Comparison of ENCODE assay signal across 8 cellular contexts in genomic region chr20:33663161-33664084, GRCh38. TPM values are rescaled to one million over a fixed set of nuclear protein-coding genes. Genes with fewer than 3 reads are reported as not detected.
DNase-seq lines count a peak whose midpoint lies in the region; ATAC-seq and TF ChIP-seq lines count a peak whose summit lies in the region.

No MANE protein-coding gene starts in this region.

- peaks cover 12% of the 10 kb centered on the region for H3F3A ChIP-seq in smooth muscle cell (ENCODE audit: low read depth)

- H3K4me2 ChIP-seq in smooth muscle cell, result peak overlapping the region; percentile 96

- ATAC-seq in HG02642 (IDR thresholded peaks at IDR 0.05; ENCODE audit: poor library complexity, unreplicated experiment), result peak; percentile 47
- no peak for ATAC-seq in HG03135 (IDR thresholded peaks at IDR 0.05; ENCODE audit: unreplicated experiment)

- H3K27ac ChIP-seq in breast epithelium (peak overlapping the region; percentile 89 to 90), smooth muscle cell (ENCODE audit: low read depth) (peak overlapping the region; percentile 63)

- no peak for TF ChIP-seq CTCF in GM06990 (IDR thresholded peaks at IDR 0.05; ENCODE audit: insufficient read depth, low read length, poor library complexity, severe bottlenecking)
- no peak for TF ChIP-seq CTCF in WI38 (IDR thresholded peaks at IDR 0.05; ENCODE audit: low read depth, low read length)
- TF ChIP-seq CTCF in breast epithelium (IDR thresholded peaks at IDR 0.05), result no peak
- no peak for TF ChIP-seq CTCF in smooth muscle cell (IDR thresholded peaks at IDR 0.05; ENCODE audit: borderline replicate concordance, insufficient read depth, poor library complexity, severe bottlenecking)

- peak overlapping the region; percentile 66 for H3K9ac ChIP-seq in smooth muscle cell (ENCODE audit: low read depth)

- H3K27me3 ChIP-seq in GM06990 (replicated peaks; ENCODE audit: control insufficient read depth, insufficient read depth, low read length) (no peaks in the 10 kb centered on the region), breast epithelium (no peaks in the 10 kb centered on the region), smooth muscle cell (ENCODE audit: low read depth) (no peaks in the 10 kb centered on the region)

- under 1% methylated on average over 84 of the region's 84 CpGs for WGBS in smooth muscle cell (ENCODE audit: low lambda C conversion rate)

- peaks cover 5% of the 10 kb centered on the region for H3K79me2 ChIP-seq in smooth muscle cell (ENCODE audit: low read depth)

- intact Hi-C loops in breast epithelium (cut with DNase I; ENCODE audit: low total_unique reads), result no loop called here

- H4K20me1 ChIP-seq in smooth muscle cell (ENCODE audit: low read depth), result no peaks in the 10 kb centered on the region

- H3K36me3 ChIP-seq in GM06990 (ENCODE audit: control insufficient read depth, insufficient read depth, low read length) (0 out of 2 replicates have a peak, but pooled peaks cover 2% of the 10 kb centered on the region), breast epithelium (no peaks in the 10 kb centered on the region), smooth muscle cell (ENCODE audit: low read depth) (no peaks in the 10 kb centered on the region)

- H3K4me1 ChIP-seq in breast epithelium (peaks cover 0 to 5% of the 10 kb centered on the region in 2 donors), smooth muscle cell (ENCODE audit: low read depth) (peaks cover 6% of the 10 kb centered on the region)

- H3K4me3 ChIP-seq in GM06990 (replicated peaks; ENCODE audit: low read depth, low read length), result peak overlapping the region; percentile 73
- H3K4me3 ChIP-seq in WI38 (ENCODE audit: low read depth, low read length), result peak overlapping the region; percentile 76
- H3K4me3 ChIP-seq in breast epithelium, result peak overlapping the region; percentile 66 to 97 (median 72)
- peak overlapping the region; percentile 75 for H3K4me3 ChIP-seq in smooth muscle cell

- peak; percentile 49 for TF ChIP-seq POLR2A in breast epithelium (IDR thresholded peaks at IDR 0.05)

- DNase-seq in GM06990 (ENCODE audit: extremely low read depth, insufficient read length) (peak; percentile 89), NCI-H2196 (lab: John Stamatoyannopoulos, UW; ENCODE audit: unreplicated experiment) (peak; percentile 88), breast epithelium (ENCODE audit: low spot score in 2 of 2) (peak in 1 of 2 donors; percentile 69), iPS-NIHi7 (ENCODE audit: extremely low spot score) (peak; percentile 88), smooth muscle cell (lab: John Stamatoyannopoulos, UW; ENCODE audit: unreplicated experiment) (peak; percentile 59)

- H3K9me3 ChIP-seq in breast epithelium, result no peaks in the 10 kb centered on the region
- no peaks in the 10 kb centered on the region for H3K9me3 ChIP-seq in smooth muscle cell (replicated peaks; ENCODE audit: low read depth)

- H2AFZ ChIP-seq in smooth muscle cell (ENCODE audit: low read depth), result peak overlapping the region; percentile 56

RNA-seq across cellular contexts. Expression of gene C20orf144, which starts 1.3 kb away (rescaled TPM):
- total RNA-seq in breast epithelium (under 1 TPM; 0.16 to 0.33 (median 0.29) TPM), smooth muscle cell (0.09 and 1.1 TPM in 2 replicates)
- polyA plus RNA-seq in smooth muscle cell, result 0.57 and 0.73 TPM in 2 replicates

RNA-seq across cellular contexts. Expression of gene ACTL10, which starts 3.3 kb away (rescaled TPM):
- total RNA-seq in breast epithelium, result 1 to 10 TPM; 1.4 to 3.4 (median 2.6) TPM
- total RNA-seq in smooth muscle cell, result 0.04 and 1.8 TPM in 2 replicates
- polyA plus RNA-seq in smooth muscle cell, result 0.49 and 1.1 TPM in 2 replicates

RNA-seq across cellular contexts. Expression of gene NECAB3, which starts 10.8 kb away (rescaled TPM):
- total RNA-seq in breast epithelium, result 10 to 100 TPM; 23.4 to 37.3 (median 28.5) TPM
- total RNA-seq in smooth muscle cell, result 20.3 and 37.6 TPM in 2 replicates
- 24.9 and 25.8 TPM in 2 replicates for polyA plus RNA-seq in smooth muscle cell

RNA-seq across cellular contexts. Expression of gene E2F1, which starts 22.8 kb away (rescaled TPM):
- 1 to 10 TPM in 1 of 3 donors, under 1 TPM in 2; 0.33 to 2.2 (median 0.88) TPM for total RNA-seq in breast epithelium
- 5.0 and 6.1 TPM in 2 replicates for total RNA-seq in smooth muscle cell
- 17.5 and 19.4 TPM in 2 replicates for polyA plus RNA-seq in smooth muscle cell

RNA-seq across cellular contexts. Expression of gene PXMP4, which starts 56.7 kb away (rescaled TPM):
- total RNA-seq in breast epithelium, result 10 to 100 TPM in 1 of 3 donors, 1 to 10 TPM in 2; 7.9 to 14.3 (median 9.1) TPM
- total RNA-seq in smooth muscle cell, result 2.3 and 2.6 TPM in 2 replicates
- polyA plus RNA-seq in smooth muscle cell, result 8.1 and 9.4 TPM in 2 replicates
